ENCODE assay signal across 27 cellular contexts in the genomic region with DNA sequence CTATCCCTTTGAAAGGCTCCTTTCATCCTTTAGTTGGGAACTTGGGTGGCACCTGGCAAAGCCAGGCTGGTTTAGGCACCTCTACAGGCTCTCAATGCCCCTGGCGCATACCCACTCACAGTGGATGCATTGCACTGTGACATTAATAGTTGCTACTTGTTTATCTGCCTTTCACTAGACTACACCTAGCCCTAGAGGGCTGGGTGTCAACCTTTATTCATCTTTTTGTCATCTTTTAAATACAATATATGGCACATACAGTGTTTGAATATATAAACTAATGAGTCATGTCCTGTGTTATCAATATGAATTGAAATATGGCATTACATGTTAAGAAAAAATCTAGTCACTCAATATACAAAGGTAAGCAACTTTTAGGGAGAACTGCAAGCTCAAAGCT.
"Had no signal": no experiment of that assay in that cellular context is flagged by ENCODE, and none has a peak within 500 bp of the region (broad histone marks: within the 10 kb centered on the region; RNA-seq: fewer than 3 reads in every experiment).

No MANE protein-coding gene starts in this region.

- H3K9me3 Mint-ChIP-seq: activated naive CD4-positive, alpha-beta T cell treated with anti-CD3 and anti-CD28 coated beads for 36 hours; activated naive CD8-positive, alpha-beta T cell treated with anti-CD3 and anti-CD28 coated beads for 36 hours; endodermal cell; naive thymus-derived CD8-positive, alpha-beta T cell; neural crest cell; stimulated activated naive B cell treated with anti-CD40 and anti-IgM and Interleukin-4, amounts not matched to agents 10 μg/mL and 1 μg/mL and 100 μg/mL, for 72 hours; T-helper 2 cell treated with Interferon-gamma antibody and Interleukin-4, amounts not matched to agents 5 μg/mL and 100 μg/mL, for 36 hours had no signal

- H3K4me1 ChIP-seq: prostate gland, testis had no signal

- DNase-seq: activated CD4-positive, alpha-beta T cell treated with anti-CD3 and anti-CD28 coated beads for 4 hours; activated CD4-positive, alpha-beta T cell treated with anti-CD3 and anti-CD28 coated beads, Interleukin-2, amount 50 U/mL, for 48 hours; activated CD8-positive, alpha-beta memory T cell treated with anti-CD3 and anti-CD28 coated beads for 24 hours; activated effector memory CD4-positive, alpha-beta T cell treated with anti-CD3 and anti-CD28 coated beads, Interleukin-2, amount 50 U/mL, for 16 hours; activated naive CD4-positive, alpha-beta T cell treated with anti-CD3 and anti-CD28 coated beads for 36 hours; activated naive CD8-positive, alpha-beta T cell treated with anti-CD3 and anti-CD28 coated beads for 36 hours; adrenal gland; cortex of kidney; endodermal cell; esophagus squamous epithelium; kidney glomerular epithelial cell; lower lobe of right lung; mesenchymal stem cell; naive thymus-derived CD8-positive, alpha-beta T cell; nucleus accumbens; pancreas; stimulated activated CD4-positive, alpha-beta T cell treated with anti-CD3 and anti-CD28 coated beads, Interleukin-15, amount 100 ng/mL, for 24 hours; stimulated activated CD4-positive, alpha-beta T cell treated with anti-CD3 and anti-CD28 coated beads, Interleukin-2, amount 100 ng/mL, for 24 hours; stimulated activated naive B cell treated with anti-CD40 and anti-IgM and Interleukin-4, amounts not matched to agents 10 μg/mL and 1 μg/mL and 100 μg/mL, for 72 hours; testis; trophoblast cell had no signal

- H3K4me3 ChIP-seq: adrenal gland, ascending aorta, esophagus squamous epithelium, lower lobe of right lung, pancreas, prostate gland, testis had no signal

- H3K27me3 ChIP-seq: adrenal gland, ascending aorta, esophagus squamous epithelium, pancreas, testis had no signal

- H3K4me1 Mint-ChIP-seq: endodermal cell, neural crest cell had no signal

- H3K4me3 Mint-ChIP-seq: activated naive CD4-positive, alpha-beta T cell treated with anti-CD3 and anti-CD28 coated beads for 36 hours; activated naive CD8-positive, alpha-beta T cell treated with anti-CD3 and anti-CD28 coated beads for 36 hours; brain; endodermal cell; naive thymus-derived CD8-positive, alpha-beta T cell; neural crest cell; stimulated activated naive B cell treated with anti-CD40 and anti-IgM and Interleukin-4, amounts not matched to agents 10 μg/mL and 1 μg/mL and 100 μg/mL, for 72 hours; T-helper 2 cell treated with Interferon-gamma antibody and Interleukin-4, amounts not matched to agents 5 μg/mL and 100 μg/mL, for 36 hours had no signal

- H3K27ac Mint-ChIP-seq: activated naive CD4-positive, alpha-beta T cell treated with anti-CD3 and anti-CD28 coated beads for 36 hours; activated naive CD8-positive, alpha-beta T cell treated with anti-CD3 and anti-CD28 coated beads for 36 hours; brain; endodermal cell; naive thymus-derived CD8-positive, alpha-beta T cell; stimulated activated naive B cell treated with anti-CD40 and anti-IgM and Interleukin-4, amounts not matched to agents 10 μg/mL and 1 μg/mL and 100 μg/mL, for 72 hours; T-helper 2 cell treated with Interferon-gamma antibody and Interleukin-4, amounts not matched to agents 5 μg/mL and 100 μg/mL, for 36 hours had no signal

- H3K27ac ChIP-seq: adrenal gland, ascending aorta, esophagus squamous epithelium, lower lobe of right lung, pancreas, prostate gland, testis had no signal

- H3K36me3 Mint-ChIP-seq: activated naive CD8-positive, alpha-beta T cell treated with anti-CD3 and anti-CD28 coated beads for 36 hours; brain; naive thymus-derived CD8-positive, alpha-beta T cell; stimulated activated naive B cell treated with anti-CD40 and anti-IgM and Interleukin-4, amounts not matched to agents 10 μg/mL and 1 μg/mL and 100 μg/mL, for 72 hours had no signal

- H3K36me3 ChIP-seq: adrenal gland, ascending aorta, lower lobe of right lung, pancreas, prostate gland had no signal

- H3K9me3 ChIP-seq: adrenal gland, ascending aorta, esophagus squamous epithelium, lower lobe of right lung, pancreas, prostate gland, testis had no signal

- ATAC-seq: left lobe of liver; lower lobe of right lung; naive thymus-derived CD8-positive, alpha-beta T cell; pancreas had no signal
